In genomic region chr3:186032321-186032720, GRCh38 we compare ENCODE assay signal across 15 cellular contexts.
A peak's percentile ranks its signal among the peaks of the same experiment; 100 is the strongest.
DNase-seq lines count a peak whose midpoint lies in the region; ATAC-seq and TF ChIP-seq lines count a peak whose summit lies in the region.
"Had no signal": no experiment of that assay in that cellular context is flagged by ENCODE, and none has a peak within 500 bp of the region (broad histone marks: within the 10 kb centered on the region; RNA-seq: fewer than 3 reads in every experiment).

No MANE protein-coding gene starts in this region.

- POLR2A ChIA-PET in MCF 10A (lab: Yijun Ruan, JAX), result no interaction called here

- no TSS peak for BruUV-seq in MCF 10A (replicated peaks; lab: Mats Ljungman, UMichigan)

- intact Hi-C loops in head of caudate nucleus (cut with DNase I), result no loop called here
- intact Hi-C loops in MCF 10A (cut with micrococcal nuclease), result no loop called here

- TF ChIP-seq CTCF in MCF 10A (IDR thresholded peaks at IDR 0.05; ENCODE audit: unreplicated experiment), result no peak

- ATAC-seq in T-helper 17 cell, result no peak
- ATAC-seq: HCT116, HepG2 had no signal

- CTCF ChIA-PET in MCF 10A (lab: Yijun Ruan, JAX), result interaction anchor here (0.6 to 0.9 kb wide), 2 partner anchors 22 to 209 kb away, joined by 3 to 5 read pairs; no protein-coding TSS in a partner anchor

- DNase-seq in NCI-H1694 treated with DMSO at 0.1 percent for 48 hours (lab: John Stamatoyannopoulos, UW) (peak; percentile 17), NCI-H1694 (lab: John Stamatoyannopoulos, UW) (no peak), DMS 273 (lab: John Stamatoyannopoulos, UW; ENCODE audit: unreplicated experiment) (peak; percentile 78), NCI-H2171 (lab: John Stamatoyannopoulos, UW) (peak; percentile 63), myocyte (ENCODE audit: low read depth) (peak; percentile 90), head of caudate nucleus (no peak), T-helper 17 cell (no peak), MCF 10A (ENCODE audit: unreplicated experiment) (no peak)
- DNase-seq: Calu3; CD4-positive, CD25-positive, alpha-beta regulatory T cell; DMS153; DMS79 treated with DMSO at 0.1 percent for 48 hours; EL had no signal

- H3K4me1 Mint-ChIP-seq in T-helper 17 cell (no peaks in the 10 kb centered on the region), MCF 10A (ENCODE audit: insufficient read depth, unreplicated experiment) (no peaks in the 10 kb centered on the region)
- H3K4me1 Mint-ChIP-seq: CD4-positive, CD25-positive, alpha-beta regulatory T cell had no signal

- H3K4me3 Mint-ChIP-seq in T-helper 17 cell (no peak overlapping the region), MCF 10A (ENCODE audit: unreplicated experiment) (no peak overlapping the region)

- H3K27ac Mint-ChIP-seq in T-helper 17 cell (no peak overlapping the region), MCF 10A (ENCODE audit: low read depth, unreplicated experiment) (no peak overlapping the region)
- H3K27ac Mint-ChIP-seq: CD4-positive, CD25-positive, alpha-beta regulatory T cell had no signal

- no peaks in the 10 kb centered on the region for H3K9me3 Mint-ChIP-seq in MCF 10A (ENCODE audit: unreplicated experiment)

- peaks cover 38% of the 10 kb centered on the region for H3K27me3 Mint-ChIP-seq in T-helper 17 cell
- H3K27me3 Mint-ChIP-seq in MCF 10A (ENCODE audit: insufficient read depth, unreplicated experiment), result no peaks in the 10 kb centered on the region

- H3K36me3 Mint-ChIP-seq in T-helper 17 cell (ENCODE audit: low read depth), result no peaks in the 10 kb centered on the region
- H3K36me3 Mint-ChIP-seq in MCF 10A (ENCODE audit: insufficient read depth, unreplicated experiment), result no peaks in the 10 kb centered on the region
- H3K36me3 Mint-ChIP-seq: CD4-positive, CD25-positive, alpha-beta regulatory T cell had no signal

- no peaks in the 10 kb centered on the region for H3K9me3 ChIP-seq in T-helper 17 cell (ENCODE audit: control insufficient read depth, low read length, poor library complexity, severe bottlenecking)

Comparison
In these comparisons a context has a peak if more than half of its experiments do, and no peak if none do; other contexts are left out.
1. DNase-seq: peak in NCI-H1694 treated with DMSO at 0.1 percent for 48 hours (single experiment), DMS 273 (single experiment), NCI-H2171 (single experiment) and myocyte (single experiment); none in NCI-H1694 (single experiment), head of caudate nucleus (0 of 42), T-helper 17 cell (0 of 3) and MCF 10A (single experiment).